ENCODE assay signal across 17 cellular contexts in genomic region chr19:54918499-54918898, GRCh38. TPM values are rescaled to one million over a fixed set of nuclear protein-coding genes. Genes with fewer than 3 reads are reported as not detected.
DNase-seq lines count a peak whose midpoint lies in the region; ATAC-seq and TF ChIP-seq lines count a peak whose summit lies in the region.
"Had no signal": no experiment of that assay in that cellular context is flagged by ENCODE, and none has a peak within 500 bp of the region (broad histone marks: within the 10 kb centered on the region; RNA-seq: fewer than 3 reads in every experiment).

No MANE protein-coding gene starts in this region.

- no peak overlapping the region for H2AFZ ChIP-seq in neuronal stem cell (ENCODE audit: low read length)
- H2AFZ ChIP-seq: GM23338 had no signal

- H4K91ac ChIP-seq in neuronal stem cell (ENCODE audit: low read depth, low read length, poor library complexity), result no peak overlapping the region

- no peak overlapping the region for H3K4ac ChIP-seq in mesendoderm (ENCODE audit: low read depth, low read length)
- H3K4ac ChIP-seq in neuronal stem cell (ENCODE audit: low read length), result no peak overlapping the region

- no peak overlapping the region for H2BK12ac ChIP-seq in neuronal stem cell (ENCODE audit: low read length)

- H3K23ac ChIP-seq in mesendoderm (ENCODE audit: low read length), result no peak overlapping the region
- H3K23ac ChIP-seq in neuronal stem cell (ENCODE audit: low read depth, low read length, poor library complexity), result peak overlapping the region; percentile 67

- ATAC-seq in GM21717 (IDR thresholded peaks at IDR 0.05; ENCODE audit: unreplicated experiment), result no peak
- ATAC-seq: GM23338 had no signal

- H3K4me3 ChIP-seq in mesendoderm (ENCODE audit: low read length) (no peak overlapping the region), neuronal stem cell (ENCODE audit: low read length in 2 of 2) (no peak overlapping the region), tibial artery (no peak overlapping the region)
- H3K4me3 ChIP-seq: GM23338 had no signal

- DNase-seq in chondrocyte (ENCODE audit: low spot score) (peak; percentile 57), mesendoderm (peak; percentile 19), neuronal stem cell (ENCODE audit: low spot score) (no peak), tibial artery (no peak)
- no peak for DNase-seq in stimulated activated CD4-positive, alpha-beta T cell treated with anti-CD3 and anti-CD28 coated beads, Interleukin-2, amount 100 ng/mL, for 24 hours
- DNase-seq: ACHN; BE2C; CD4-positive, alpha-beta memory T cell; DMS153; DMS79; GDM1; HCEC 1CT had no signal

- H2BK120ac ChIP-seq in mesendoderm (ENCODE audit: low read depth, low read length), result no peak overlapping the region
- H2BK120ac ChIP-seq in neuronal stem cell (ENCODE audit: low read depth, low read length), result no peak overlapping the region

- no peaks in the 10 kb centered on the region for H3K27me3 Mint-ChIP-seq in chondrocyte (ENCODE audit: low read depth)

- no peak overlapping the region for H2BK15ac ChIP-seq in mesendoderm (replicated peaks; ENCODE audit: low read depth)
- H2BK15ac ChIP-seq in neuronal stem cell (ENCODE audit: low read length), result no peak overlapping the region

- no peaks in the 10 kb centered on the region for H3K79me2 ChIP-seq in mesendoderm (ENCODE audit: control insufficient read depth, insufficient read depth, low read length)

- H3K36me3 Mint-ChIP-seq in chondrocyte (ENCODE audit: low read depth), result no peaks in the 10 kb centered on the region
- H3K36me3 Mint-ChIP-seq: CD14-positive monocyte; CD4-positive, alpha-beta memory T cell had no signal

- H3K79me1 ChIP-seq in mesendoderm (ENCODE audit: low read length) (no peaks in the 10 kb centered on the region), neuronal stem cell (ENCODE audit: low read depth, low read length) (no peaks in the 10 kb centered on the region)

- intact Hi-C loops in tibial artery (cut with DNase I; ENCODE audit: low total_unique reads), result no loop called here

- no peaks in the 10 kb centered on the region for H3K4me1 ChIP-seq in mesendoderm (ENCODE audit: control insufficient read depth, low read depth, low read length)
- H3K4me1 ChIP-seq in neuronal stem cell (ENCODE audit: control insufficient read depth in 2 of 2, insufficient read depth in 1 of 2, low read depth in 1 of 2, low read length in 2 of 2), result peaks cover 0 to 2% of the 10 kb centered on the region in 2 donors
- H3K4me1 ChIP-seq in tibial artery, result no peaks in the 10 kb centered on the region
- H3K4me1 ChIP-seq: BE2C had no signal

- H3K9me3 ChIP-seq in neuronal stem cell (replicated peaks in 1 of 2; ENCODE audit: control insufficient read depth in 2 of 2, insufficient read depth in 1 of 2, low read depth in 1 of 2, low read length in 2 of 2), result no peaks in the 10 kb centered on the region
- H3K9me3 ChIP-seq in tibial artery, result no peaks in the 10 kb centered on the region
- H3K9me3 ChIP-seq: BE2C had no signal

- no peaks in the 10 kb centered on the region for H3K4me1 Mint-ChIP-seq in chondrocyte (ENCODE audit: low read depth)
- H3K4me1 Mint-ChIP-seq: GM23338 had no signal

- WGBS in mesendoderm (ENCODE audit: extremely low coverage, insufficient coverage, low lambda C conversion rate), result no CpG with 5 or more reads among the region's 9 CpGs
- WGBS in neuronal stem cell (ENCODE audit: extremely low coverage in 2 of 2, insufficient read length in 2 of 2, insufficient replicate concordance in 1 of 2), 2 donors, result no CpG with 5 or more reads among the region's 9 CpGs

- H3K9ac ChIP-seq in mesendoderm (ENCODE audit: low read length) (no peak overlapping the region), neuronal stem cell (ENCODE audit: low read depth, low read length, poor library complexity) (no peak overlapping the region)

- no peak overlapping the region for H3K4me3 Mint-ChIP-seq in chondrocyte (ENCODE audit: unreplicated experiment)
- H3K4me3 Mint-ChIP-seq: CD4-positive, alpha-beta memory T cell; GM23338 had no signal

- no peak overlapping the region for H3K56ac ChIP-seq in mesendoderm (ENCODE audit: low read length)

- H4K8ac ChIP-seq in mesendoderm (ENCODE audit: low read depth, low read length), result no peak overlapping the region
- H4K8ac ChIP-seq in neuronal stem cell (ENCODE audit: low read depth, low read length), result no peak overlapping the region

- no peak overlapping the region for H2AK5ac ChIP-seq in mesendoderm (ENCODE audit: low read length)
- no peak overlapping the region for H2AK5ac ChIP-seq in neuronal stem cell (ENCODE audit: low read depth, low read length)

- H3K4me2 ChIP-seq in mesendoderm (ENCODE audit: low read length), result no peak overlapping the region
- no peak overlapping the region for H3K4me2 ChIP-seq in neuronal stem cell (ENCODE audit: insufficient read depth, low read length, poor library complexity, severe bottlenecking)
- H3K4me2 ChIP-seq: GM23338 had no signal

- H3K9me3 Mint-ChIP-seq in chondrocyte (ENCODE audit: low read depth), result no peaks in the 10 kb centered on the region

- H3K14ac ChIP-seq in neuronal stem cell (ENCODE audit: low read length), result no peak overlapping the region

- H3K27ac ChIP-seq in mesendoderm (ENCODE audit: low read depth, low read length) (no peak overlapping the region), neuronal stem cell (replicated peaks; ENCODE audit: low read length) (no peak overlapping the region), tibial artery (no peak overlapping the region)

- H3K27me3 ChIP-seq in mesendoderm (ENCODE audit: insufficient read depth, low read length, poor library complexity), result no peaks in the 10 kb centered on the region
- no peaks in the 10 kb centered on the region for H3K27me3 ChIP-seq in neuronal stem cell (ENCODE audit: control insufficient read depth in 3 of 3, insufficient read depth in 3 of 3, low read depth in 1 of 3, low read length in 3 of 3)
- peaks cover 0 to 9% of the 10 kb centered on the region in 2 donors for H3K27me3 ChIP-seq in tibial artery

- no peak overlapping the region for H3K27ac Mint-ChIP-seq in chondrocyte (ENCODE audit: unreplicated experiment)
- H3K27ac Mint-ChIP-seq: GM23338 had no signal

- H2BK5ac ChIP-seq in mesendoderm (ENCODE audit: low read length), result no peak overlapping the region
- no peak overlapping the region for H2BK5ac ChIP-seq in neuronal stem cell (ENCODE audit: low read length)

- H3K36me3 ChIP-seq in mesendoderm (ENCODE audit: control insufficient read depth, insufficient read depth, low read length), result no peaks in the 10 kb centered on the region
- no peaks in the 10 kb centered on the region for H3K36me3 ChIP-seq in neuronal stem cell (replicated peaks in 1 of 2; ENCODE audit: control insufficient read depth in 2 of 2, insufficient read depth in 2 of 2, low read length in 2 of 2)
- no peaks in the 10 kb centered on the region for H3K36me3 ChIP-seq in tibial artery
- H3K36me3 ChIP-seq: BE2C had no signal

- H3K18ac ChIP-seq in mesendoderm (ENCODE audit: low read length), result no peak overlapping the region
- no peak overlapping the region for H3K18ac ChIP-seq in neuronal stem cell (ENCODE audit: low read length)

- no peak overlapping the region for H4K5ac ChIP-seq in mesendoderm (ENCODE audit: low read length)

- TF ChIP-seq CTCF in chondrocyte (IDR thresholded peaks at IDR 0.05), result no peak
- no peak for TF ChIP-seq CTCF in tibial artery (IDR thresholded peaks at IDR 0.05)

RNA-seq across cellular contexts. Expression of gene NCR1, which starts 12.6 kb away (rescaled TPM):
- not detected in 3 replicates for total RNA-seq in chondrocyte
- 4.1 TPM for polyA plus RNA-seq in mesendoderm (2013, experiment 1 of 2)
- 3.6 TPM for polyA plus RNA-seq in mesendoderm (2013, experiment 2 of 2)
- not detected for polyA plus RNA-seq in neuronal stem cell (2013, experiment 1 of 2)
- not detected for polyA plus RNA-seq in neuronal stem cell (2013, experiment 2 of 2)
- total RNA-seq: CD4-positive, alpha-beta memory T cell; HT-29 had no signal
- polyA plus RNA-seq: CD4-positive, alpha-beta memory T cell had no signal

RNA-seq across cellular contexts. Expression of gene NLRP7, which starts 28.8 kb away (rescaled TPM):
- total RNA-seq in chondrocyte, result not detected in 3 replicates
- polyA plus RNA-seq in mesendoderm (2013, experiment 1 of 2), result 0.58 TPM
- polyA plus RNA-seq in mesendoderm (2013, experiment 2 of 2), result 0.62 TPM
- not detected for polyA plus RNA-seq in neuronal stem cell (2013, experiment 1 of 2)
- not detected for polyA plus RNA-seq in neuronal stem cell (2013, experiment 2 of 2)
- total RNA-seq: CD4-positive, alpha-beta memory T cell; Daoy; HT-29 had no signal
- polyA plus RNA-seq: CD14-positive monocyte; CD4-positive, alpha-beta memory T cell had no signal

RNA-seq across cellular contexts. Expression of gene FCAR, which starts 44.5 kb away (rescaled TPM):
- total RNA-seq in chondrocyte, result not detected in 3 replicates
- not detected for polyA plus RNA-seq in mesendoderm (2013, experiment 1 of 2)
- polyA plus RNA-seq in mesendoderm (2013, experiment 2 of 2), result not detected
- polyA plus RNA-seq in neuronal stem cell (2013, experiment 1 of 2), result not detected
- not detected for polyA plus RNA-seq in neuronal stem cell (2013, experiment 2 of 2)
- total RNA-seq: Daoy, GM23338, HT-29 had no signal
- polyA plus RNA-seq: CD4-positive, alpha-beta memory T cell; GM23338 had no signal

RNA-seq across cellular contexts. Expression of gene NLRP2, which starts 47.7 kb away (rescaled TPM):
- total RNA-seq in chondrocyte, result 19.1 to 21.7 TPM (median 21.1 TPM) in 3 replicates
- polyA plus RNA-seq in mesendoderm (2013, experiment 1 of 2), result 0.38 TPM
- polyA plus RNA-seq in mesendoderm (2013, experiment 2 of 2), result 0.46 TPM
- 0.03 TPM for polyA plus RNA-seq in neuronal stem cell (2013, experiment 1 of 2)
- polyA plus RNA-seq in neuronal stem cell (2013, experiment 2 of 2), result 0.03 TPM
- total RNA-seq: HT-29 had no signal

Comparison
In these comparisons a context has a peak if more than half of its experiments do, and no peak if none do; other contexts are left out.
1. DNase-seq: peak in chondrocyte (single experiment) and mesendoderm (single experiment); none in neuronal stem cell (single experiment), tibial artery (0 of 2) and stimulated activated CD4-positive, alpha-beta T cell treated with anti-CD3 and anti-CD28 coated beads, Interleukin-2, amount 100 ng/mL, for 24 hours (0 of 2).